ENCODE assay signal across 8 cellular contexts in genomic region chr10:132939957-132940790, GRCh38. TPM values are rescaled to one million over a fixed set of nuclear protein-coding genes. Genes with fewer than 3 reads are reported as not detected.
DNase-seq lines count a peak whose midpoint lies in the region; TF ChIP-seq lines count a peak whose summit lies in the region.

No MANE protein-coding gene starts in this region.

- CTCF ChIA-PET in A673 (lab: Charles Lee), result no interaction called here

- H3K36me3 ChIP-seq in A673 (ENCODE audit: insufficient read depth, low read length, poor library complexity, severe bottlenecking), result no peaks in the 10 kb centered on the region

- BruUV-seq in A673 (replicated peaks; lab: Mats Ljungman, UMichigan), result no TSS peak

- H3K4me3 ChIP-seq in A673 (ENCODE audit: low read depth, low read length, poor library complexity, severe bottlenecking) (no peak overlapping the region), fibroblast of villous mesenchyme (ENCODE audit: low read depth, low read length) (no peak overlapping the region)

- H3K9me3 ChIP-seq in A673 (ENCODE audit: low read depth, low read length, poor library complexity, severe bottlenecking), result no peaks in the 10 kb centered on the region

- DNase-seq in A673 (ENCODE audit: low spot score) (no peak), GM03348 (ENCODE audit: low spot score) (peak; percentile 93), HT-29 (ENCODE audit: low spot score) (peak; percentile 60), fibroblast of villous mesenchyme (ENCODE audit: low read depth) (peak; percentile 39), posterior vena cava (ENCODE audit: low spot score) (peak; percentile 85), T-helper 9 cell (no peak), T1000 (lab: John Stamatoyannopoulos, UW) (no peak)
- peak; percentile 65 to 66 for DNase-seq in activated CD4-positive, alpha-beta T cell treated with anti-CD3 and anti-CD28 coated beads, Interleukin-2, amount 50 U/mL, for 48 hours

- no peaks in the 10 kb centered on the region for H3K4me1 ChIP-seq in A673 (ENCODE audit: insufficient read depth, low read length, poor library complexity, severe bottlenecking)

- H3K27me3 ChIP-seq in A673 (replicated peaks; ENCODE audit: insufficient read depth, low read depth, low read length, poor library complexity), result peaks cover 12% of the 10 kb centered on the region

- TF ChIP-seq CTCF in A673 (conservative IDR thresholded peaks at IDR 0.05; ENCODE audit: low read depth, low read length) (0 out of 2 replicates have a peak, but pooled peaks have one; percentile 19), fibroblast of villous mesenchyme (IDR thresholded peaks at IDR 0.05; ENCODE audit: insufficient read depth, low read depth, low read length) (peak; percentile 80)

- intact Hi-C loops in A673 (cut with micrococcal nuclease; ENCODE audit: unreplicated experiment), result loop anchor here (10.0 kb wide), 1 partner anchor 185 kb away; no protein-coding TSS in a partner anchor
- intact Hi-C loops in posterior vena cava (cut with DNase I), result loop anchor here (5.0 to 10.0 kb wide), 2 partner anchors 182 to 185 kb away; no protein-coding TSS in a partner anchor

- H3K27ac ChIP-seq in A673 (ENCODE audit: low read depth, low read length, poor library complexity, severe bottlenecking), result no peak overlapping the region

- POLR2A ChIA-PET in A673 (lab: Charles Lee; ENCODE audit: low non-redundant PET), result no interaction called here

RNA-seq across cellular contexts. Expression of gene CFAP46, which starts 2.2 kb away (rescaled TPM):
- 1.3 and 1.9 TPM in 2 replicates for total RNA-seq in A673 (2021)
- total RNA-seq in HT-29 (2014; rRNA removed; shearing (Covaris generic)), result not detected in 2 replicates
- under 0.01 and 0.32 TPM in 2 replicates for total RNA-seq in fibroblast of villous mesenchyme
- total RNA-seq in posterior vena cava, result under 1 TPM; 0.14 to 0.81 TPM

Comparison
In these comparisons a context has a peak if more than half of its experiments do, and no peak if none do; other contexts are left out.
1. DNase-seq: peak in GM03348 (single experiment), HT-29 (single experiment), activated CD4-positive, alpha-beta T cell treated with anti-CD3 and anti-CD28 coated beads, Interleukin-2, amount 50 U/mL, for 48 hours (2 of 2), fibroblast of villous mesenchyme (single experiment) and posterior vena cava (single experiment); none in A673 (single experiment), T-helper 9 cell (single experiment) and T1000 (single experiment).